17 cellular contexts compared by ENCODE assay signal in the genomic region with DNA sequence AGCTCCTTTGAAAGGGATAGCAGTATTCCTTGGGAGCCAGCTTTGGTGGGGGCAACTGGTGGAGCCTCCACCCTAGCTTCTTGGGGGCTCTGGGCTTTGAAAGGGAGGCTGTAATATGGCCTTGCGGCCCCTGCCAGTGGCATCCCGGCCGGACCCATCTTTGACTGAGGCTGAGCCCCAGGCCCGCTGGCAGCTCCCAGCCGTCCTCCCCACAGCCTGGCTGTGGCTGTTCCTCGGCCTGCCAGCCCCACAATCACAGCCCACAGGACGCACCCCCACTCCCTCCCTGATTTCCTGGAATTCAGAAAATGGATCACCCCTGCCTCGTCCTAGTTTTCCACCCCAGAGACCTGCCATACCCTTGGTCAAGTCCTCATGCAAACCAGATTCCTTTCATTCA. TPM values are rescaled to one million over a fixed set of nuclear protein-coding genes. Genes with fewer than 3 reads are reported as not detected.
DNase-seq lines count a peak whose midpoint lies in the region; ATAC-seq and TF ChIP-seq lines count a peak whose summit lies in the region.
"Had no signal": no experiment of that assay in that cellular context is flagged by ENCODE, and none has a peak within 500 bp of the region (broad histone marks: within the 10 kb centered on the region; RNA-seq: fewer than 3 reads in every experiment).

No MANE protein-coding gene starts in this region.

- CTCF ChIA-PET in CD8-positive, alpha-beta T cell (lab: Charles Lee): interaction anchor here (0.5 to 2.7 kb wide), 5 partner anchors 9 to 914 kb away, joined by 3 to 8 read pairs (median 6); no protein-coding TSS in a partner anchor

- TF ChIP-seq CTCF in CD8-positive, alpha-beta T cell (IDR thresholded peaks at IDR 0.05): no peak
- TF ChIP-seq CTCF in mesothelial cell of epicardium (IDR thresholded peaks at IDR 0.05; ENCODE audit: unreplicated experiment): no peak

- H3K27ac Mint-ChIP-seq in CD8-positive, alpha-beta T cell: peak overlapping the region; percentile 57
- no peak overlapping the region for H3K27ac Mint-ChIP-seq in activated T-helper 17 cell treated with anti-CD3 and anti-CD28 coated beads, Interleukin-2, amount 50 U/mL, for 72 hours
- peak overlapping the region; percentile 97 for H3K27ac Mint-ChIP-seq in mesothelial cell of epicardium
- H3K27ac Mint-ChIP-seq: activated CD4-positive, alpha-beta T cell treated with anti-CD3 and anti-CD28 coated beads for 36 hours; GM23338 had no signal

- no peak for ATAC-seq in CD8-positive, alpha-beta T cell
- no peak for ATAC-seq in activated T-helper 17 cell treated with anti-CD3 and anti-CD28 coated beads, Interleukin-2, amount 50 U/mL, for 72 hours (replicated peaks)
- no peak for ATAC-seq in GM18517 (IDR thresholded peaks at IDR 0.05; ENCODE audit: unreplicated experiment)
- ATAC-seq: activated CD4-positive, alpha-beta T cell treated with anti-CD3 and anti-CD28 coated beads for 36 hours; GM23338; lower lobe of right lung had no signal

- H3K9me3 ChIP-seq in CD8-positive, alpha-beta T cell (ENCODE audit: low read length): no peaks in the 10 kb centered on the region
- H3K9me3 ChIP-seq in skeletal muscle tissue (ENCODE audit: control insufficient read depth in 3 of 3, low read length in 3 of 3): no peaks in the 10 kb centered on the region
- H3K9me3 ChIP-seq: colonic mucosa, lower lobe of right lung, transverse colon had no signal

- H3K36me3 ChIP-seq in CD8-positive, alpha-beta T cell (ENCODE audit: insufficient read depth, low read length): no peaks in the 10 kb centered on the region
- H3K36me3 ChIP-seq in skeletal muscle tissue (ENCODE audit: control insufficient read depth in 3 of 3, insufficient read depth in 3 of 3, low read length in 3 of 3): no peaks in the 10 kb centered on the region
- H3K36me3 ChIP-seq: colonic mucosa, lower lobe of right lung, transverse colon had no signal

- no peak overlapping the region for H3K4me3 ChIP-seq in CD8-positive, alpha-beta T cell (ENCODE audit: low read depth, low read length)
- H3K4me3 ChIP-seq in skeletal muscle tissue (ENCODE audit: low read length in 3 of 3): no peak overlapping the region
- H3K4me3 ChIP-seq: colonic mucosa, GM23338, hepatocyte, lower lobe of right lung, transverse colon had no signal

- POLR2A ChIA-PET in CD8-positive, alpha-beta T cell (lab: Charles Lee): no interaction called here

- DNase-seq in CD8-positive, alpha-beta T cell: no peak
- no peak for DNase-seq in mesothelial cell of epicardium (ENCODE audit: low spot score in 2 of 2, unreplicated experiment in 2 of 2)
- DNase-seq in stimulated activated CD4-positive, alpha-beta T cell treated with anti-CD3 and anti-CD28 coated beads, Interleukin-4, amount 100 ng/mL, for 1 hour: no peak
- no peak for DNase-seq in NCI-H146 (lab: John Stamatoyannopoulos, UW)
- no peak for DNase-seq in DMS53 treated with DMSO at 0.1 percent for 48 hours (lab: John Stamatoyannopoulos, UW; ENCODE audit: unreplicated experiment)
- DNase-seq: activated CD4-positive, alpha-beta T cell treated with anti-CD3 and anti-CD28 coated beads for 36 hours; activated gamma-delta T cell treated with Interleukin-2 at 50 U/mL for 16 hours; colonic mucosa; lower lobe of right lung; NCI-H1092 treated with DMSO at 0.1 percent for 48 hours; NCI-H2081 treated with DMSO at 0.1 percent for 48 hours; transverse colon had no signal

- no peaks in the 10 kb centered on the region for H3K36me3 Mint-ChIP-seq in CD8-positive, alpha-beta T cell
- no peaks in the 10 kb centered on the region for H3K36me3 Mint-ChIP-seq in activated T-helper 17 cell treated with anti-CD3 and anti-CD28 coated beads, Interleukin-2, amount 50 U/mL, for 72 hours (ENCODE audit: low read depth)
- H3K36me3 Mint-ChIP-seq in mesothelial cell of epicardium: no peaks in the 10 kb centered on the region

- intact Hi-C loops in CD8-positive, alpha-beta T cell (cut with DNase I, micrococcal nuclease): no loop called here

- no peak overlapping the region for H3K9ac ChIP-seq in skeletal muscle tissue (ENCODE audit: low read depth in 1 of 3, low read length in 3 of 3)

- H3K27ac ChIP-seq in CD8-positive, alpha-beta T cell (ENCODE audit: low read depth, low read length): no peak overlapping the region
- H3K27ac ChIP-seq in skeletal muscle tissue (ENCODE audit: low read depth, low read length): peak overlapping the region; percentile 90
- H3K27ac ChIP-seq: colonic mucosa had no signal

- H3K4me1 Mint-ChIP-seq in CD8-positive, alpha-beta T cell (ENCODE audit: low read depth): peaks cover 20% of the 10 kb centered on the region
- H3K4me1 Mint-ChIP-seq in activated T-helper 17 cell treated with anti-CD3 and anti-CD28 coated beads, Interleukin-2, amount 50 U/mL, for 72 hours: peaks cover 6% of the 10 kb centered on the region
- H3K4me1 Mint-ChIP-seq in mesothelial cell of epicardium: peaks cover 23% of the 10 kb centered on the region

- peaks cover 9% of the 10 kb centered on the region for H3K4me1 ChIP-seq in CD8-positive, alpha-beta T cell (ENCODE audit: insufficient read depth, low read length)
- peaks cover 13 to 18% (median 14%) of the 10 kb centered on the region in 3 donors for H3K4me1 ChIP-seq in skeletal muscle tissue (ENCODE audit: control insufficient read depth in 3 of 3, insufficient read depth in 3 of 3, low read length in 3 of 3)
- H3K4me1 ChIP-seq: colonic mucosa had no signal

- H3K9me3 Mint-ChIP-seq in CD8-positive, alpha-beta T cell: no peaks in the 10 kb centered on the region
- no peaks in the 10 kb centered on the region for H3K9me3 Mint-ChIP-seq in activated T-helper 17 cell treated with anti-CD3 and anti-CD28 coated beads, Interleukin-2, amount 50 U/mL, for 72 hours
- no peaks in the 10 kb centered on the region for H3K9me3 Mint-ChIP-seq in mesothelial cell of epicardium
- H3K9me3 Mint-ChIP-seq: GM23338 had no signal

- no peaks in the 10 kb centered on the region for H3K27me3 Mint-ChIP-seq in CD8-positive, alpha-beta T cell (ENCODE audit: low read depth)
- H3K27me3 Mint-ChIP-seq in activated T-helper 17 cell treated with anti-CD3 and anti-CD28 coated beads, Interleukin-2, amount 50 U/mL, for 72 hours: no peaks in the 10 kb centered on the region
- H3K27me3 Mint-ChIP-seq in mesothelial cell of epicardium (ENCODE audit: low read depth): no peaks in the 10 kb centered on the region
- H3K27me3 Mint-ChIP-seq: activated CD4-positive, alpha-beta T cell treated with anti-CD3 and anti-CD28 coated beads for 36 hours had no signal

- H3K4me3 Mint-ChIP-seq in CD8-positive, alpha-beta T cell: peak overlapping the region; percentile 84
- peak overlapping the region; percentile 8 for H3K4me3 Mint-ChIP-seq in activated T-helper 17 cell treated with anti-CD3 and anti-CD28 coated beads, Interleukin-2, amount 50 U/mL, for 72 hours
- peak overlapping the region; percentile 80 for H3K4me3 Mint-ChIP-seq in mesothelial cell of epicardium
- H3K4me3 Mint-ChIP-seq: activated CD4-positive, alpha-beta T cell treated with anti-CD3 and anti-CD28 coated beads for 36 hours had no signal

- no peaks in the 10 kb centered on the region for H3K27me3 ChIP-seq in CD8-positive, alpha-beta T cell (ENCODE audit: insufficient read depth, low read length)
- H3K27me3 ChIP-seq in skeletal muscle tissue (ENCODE audit: control insufficient read depth in 3 of 3, insufficient read depth in 3 of 3, low read length in 3 of 3): peaks cover 0 to 4% (median 0%) of the 10 kb centered on the region in 3 donors
- H3K27me3 ChIP-seq: hepatocyte had no signal

RNA-seq across cellular contexts. Expression of gene SERPINH1, which starts 23.2 kb away (rescaled TPM):
- 1 to 10 TPM; 2.1 to 2.4 TPM for total RNA-seq in CD8-positive, alpha-beta T cell
- total RNA-seq in activated T-helper 17 cell treated with anti-CD3 and anti-CD28 coated beads, Interleukin-2, amount 50 U/mL, for 72 hours: 10 to 100 TPM in 1 of 2 donors, 1 to 10 TPM in 1; 8.8 to 10.2 TPM
- total RNA-seq in mesothelial cell of epicardium: 360 to 375 TPM (median 373 TPM) in 3 replicates
- total RNA-seq in skeletal muscle tissue: 237 TPM

RNA-seq across cellular contexts. Expression of gene GDPD5, which starts 59.5 kb away (rescaled TPM):
- 10 to 100 TPM; 15.9 to 18.3 TPM for total RNA-seq in CD8-positive, alpha-beta T cell
- 10 to 100 TPM; 26.8 to 54.2 TPM for total RNA-seq in activated T-helper 17 cell treated with anti-CD3 and anti-CD28 coated beads, Interleukin-2, amount 50 U/mL, for 72 hours
- total RNA-seq in mesothelial cell of epicardium: 8.0 to 8.2 TPM (median 8.1 TPM) in 3 replicates
- 7.8 TPM for total RNA-seq in skeletal muscle tissue

Comparison
In these comparisons a context has a peak if more than half of its experiments do, and no peak if none do; other contexts are left out.
1. H3K4me3 Mint-ChIP-seq: peak in every context shown above with its lines; median percentile 84 in CD8-positive, alpha-beta T cell; 80 in mesothelial cell of epicardium; 8 in activated T-helper 17 cell treated with anti-CD3 and anti-CD28 coated beads, Interleukin-2, amount 50 U/mL, for 72 hours.
2. RNA of gene SERPINH1, which starts 23.2 kb away (total RNA-seq): 360 to 375 TPM in mesothelial cell of epicardium and 237 TPM in skeletal muscle tissue (single experiment); 8.8 to 10.2 TPM in activated T-helper 17 cell treated with anti-CD3 and anti-CD28 coated beads, Interleukin-2, amount 50 U/mL, for 72 hours and 2.1 to 2.4 TPM in CD8-positive, alpha-beta T cell; every median in the first group is over 10 times any median in the second.